In the genomic region with DNA sequence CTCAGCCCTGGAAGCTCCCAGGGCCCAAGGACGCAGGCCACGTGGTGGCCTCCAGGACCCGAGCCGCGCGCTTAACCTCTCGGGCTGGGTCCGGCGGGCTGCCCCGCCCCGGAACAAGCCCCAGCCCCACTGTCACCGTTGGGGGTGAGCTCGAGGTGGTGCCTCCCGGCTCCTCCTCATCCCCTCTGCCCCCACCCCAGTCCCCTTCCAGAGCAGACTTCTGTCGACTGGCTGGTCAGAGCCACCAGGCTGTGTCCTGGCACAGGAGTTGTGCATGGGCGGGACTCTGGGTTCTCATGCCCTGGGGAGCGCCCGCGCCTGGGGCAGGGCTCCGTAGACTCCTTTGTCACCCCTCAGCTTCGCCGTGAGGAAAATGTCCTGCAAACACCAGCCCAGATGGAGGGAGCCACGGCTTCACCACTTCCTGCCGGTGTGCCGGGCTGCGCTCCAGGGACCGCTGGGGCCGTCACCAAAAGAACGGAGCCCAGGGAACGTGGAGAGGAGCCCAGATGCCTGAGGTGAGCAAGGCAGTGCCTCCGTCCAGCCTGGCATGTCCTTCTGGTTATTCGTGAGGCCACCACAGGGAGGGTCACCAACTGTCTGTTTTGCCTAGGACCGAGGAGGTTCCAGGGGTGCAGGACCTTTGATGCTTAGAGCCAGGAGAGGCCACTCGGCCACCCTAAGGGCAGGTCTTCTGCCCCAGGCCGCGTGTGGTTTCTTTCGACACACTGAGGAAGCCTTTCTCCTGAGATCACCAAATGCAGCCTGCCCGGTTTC, we compare ENCODE assay signal across 1 cellular context.
A peak's percentile ranks its signal among the peaks of the same experiment; 100 is the strongest.
TF ChIP-seq lines count a peak whose summit lies in the region.

No MANE protein-coding gene starts in this region.

TF ChIP-seq in HepG2, 621 proteins besides CTCF, POLR2A, EP300 and RAD21 (continued from another document and continues in another):
- TF ChIP-seq, protein P1, sequence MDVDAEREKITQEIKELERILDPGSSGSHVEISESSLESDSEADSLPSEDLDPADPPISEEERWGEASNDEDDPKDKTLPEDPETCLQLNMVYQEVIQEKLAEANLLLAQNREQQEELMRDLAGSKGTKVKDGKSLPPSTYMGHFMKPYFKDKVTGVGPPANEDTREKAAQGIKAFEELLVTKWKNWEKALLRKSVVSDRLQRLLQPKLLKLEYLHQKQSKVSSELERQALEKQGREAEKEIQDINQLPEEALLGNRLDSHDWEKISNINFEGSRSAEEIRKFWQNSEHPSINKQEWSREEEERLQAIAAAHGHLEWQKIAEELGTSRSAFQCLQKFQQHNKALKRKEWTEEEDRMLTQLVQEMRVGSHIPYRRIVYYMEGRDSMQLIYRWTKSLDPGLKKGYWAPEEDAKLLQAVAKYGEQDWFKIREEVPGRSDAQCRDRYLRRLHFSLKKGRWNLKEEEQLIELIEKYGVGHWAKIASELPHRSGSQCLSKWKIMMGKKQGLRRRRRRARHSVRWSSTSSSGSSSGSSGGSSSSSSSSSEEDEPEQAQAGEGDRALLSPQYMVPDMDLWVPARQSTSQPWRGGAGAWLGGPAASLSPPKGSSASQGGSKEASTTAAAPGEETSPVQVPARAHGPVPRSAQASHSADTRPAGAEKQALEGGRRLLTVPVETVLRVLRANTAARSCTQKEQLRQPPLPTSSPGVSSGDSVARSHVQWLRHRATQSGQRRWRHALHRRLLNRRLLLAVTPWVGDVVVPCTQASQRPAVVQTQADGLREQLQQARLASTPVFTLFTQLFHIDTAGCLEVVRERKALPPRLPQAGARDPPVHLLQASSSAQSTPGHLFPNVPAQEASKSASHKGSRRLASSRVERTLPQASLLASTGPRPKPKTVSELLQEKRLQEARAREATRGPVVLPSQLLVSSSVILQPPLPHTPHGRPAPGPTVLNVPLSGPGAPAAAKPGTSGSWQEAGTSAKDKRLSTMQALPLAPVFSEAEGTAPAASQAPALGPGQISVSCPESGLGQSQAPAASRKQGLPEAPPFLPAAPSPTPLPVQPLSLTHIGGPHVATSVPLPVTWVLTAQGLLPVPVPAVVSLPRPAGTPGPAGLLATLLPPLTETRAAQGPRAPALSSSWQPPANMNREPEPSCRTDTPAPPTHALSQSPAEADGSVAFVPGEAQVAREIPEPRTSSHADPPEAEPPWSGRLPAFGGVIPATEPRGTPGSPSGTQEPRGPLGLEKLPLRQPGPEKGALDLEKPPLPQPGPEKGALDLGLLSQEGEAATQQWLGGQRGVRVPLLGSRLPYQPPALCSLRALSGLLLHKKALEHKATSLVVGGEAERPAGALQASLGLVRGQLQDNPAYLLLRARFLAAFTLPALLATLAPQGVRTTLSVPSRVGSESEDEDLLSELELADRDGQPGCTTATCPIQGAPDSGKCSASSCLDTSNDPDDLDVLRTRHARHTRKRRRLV (CRISPR knock-in tag; IDR thresholded peaks at IDR 0.05): no peak
- TF ChIP-seq SAFB2 (CRISPR knock-in tag; IDR thresholded peaks at IDR 0.05; ENCODE audit: borderline replicate concordance, low read depth): no peak
- no peak for TF ChIP-seq NPAS2 (CRISPR knock-in tag; IDR thresholded peaks at IDR 0.05; ENCODE audit: borderline replicate concordance)
- no peak for TF ChIP-seq REXO4 (CRISPR knock-in tag; IDR thresholded peaks at IDR 0.05; ENCODE audit: borderline replicate concordance)
- peak; percentile 62; the same call in 1 of the 2 replicates for TF ChIP-seq POLR2G (IDR thresholded peaks at IDR 0.05; ENCODE audit: low read depth, low read length)
- TF ChIP-seq, protein P2, sequence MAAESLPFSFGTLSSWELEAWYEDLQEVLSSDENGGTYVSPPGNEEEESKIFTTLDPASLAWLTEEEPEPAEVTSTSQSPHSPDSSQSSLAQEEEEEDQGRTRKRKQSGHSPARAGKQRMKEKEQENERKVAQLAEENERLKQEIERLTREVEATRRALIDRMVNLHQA (CRISPR knock-in tag; IDR thresholded peaks at IDR 0.05): no peak
- TF ChIP-seq GPN1 (CRISPR knock-in tag; IDR thresholded peaks at IDR 0.05; ENCODE audit: borderline replicate concordance): no peak
- TF ChIP-seq SNAI1 (CRISPR knock-in tag; IDR thresholded peaks at IDR 0.05; ENCODE audit: borderline replicate concordance): no peak
- TF ChIP-seq BORCS8-MEF2B (CRISPR knock-in tag; IDR thresholded peaks at IDR 0.05): no peak
- TF ChIP-seq, protein P3, sequence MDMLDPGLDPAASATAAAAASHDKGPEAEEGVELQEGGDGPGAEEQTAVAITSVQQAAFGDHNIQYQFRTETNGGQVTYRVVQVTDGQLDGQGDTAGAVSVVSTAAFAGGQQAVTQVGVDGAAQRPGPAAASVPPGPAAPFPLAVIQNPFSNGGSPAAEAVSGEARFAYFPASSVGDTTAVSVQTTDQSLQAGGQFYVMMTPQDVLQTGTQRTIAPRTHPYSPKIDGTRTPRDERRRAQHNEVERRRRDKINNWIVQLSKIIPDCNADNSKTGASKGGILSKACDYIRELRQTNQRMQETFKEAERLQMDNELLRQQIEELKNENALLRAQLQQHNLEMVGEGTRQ (IDR thresholded peaks at IDR 0.05; ENCODE audit: low read depth, low read length): peak; percentile 46; the same call in 1 of the 2 replicates
- TF ChIP-seq, protein P3 (CRISPR knock-in tag; IDR thresholded peaks at IDR 0.05; ENCODE audit: borderline replicate concordance): peak; percentile 54; the same call in 1 of the 2 replicates
- TF ChIP-seq, protein P4, sequence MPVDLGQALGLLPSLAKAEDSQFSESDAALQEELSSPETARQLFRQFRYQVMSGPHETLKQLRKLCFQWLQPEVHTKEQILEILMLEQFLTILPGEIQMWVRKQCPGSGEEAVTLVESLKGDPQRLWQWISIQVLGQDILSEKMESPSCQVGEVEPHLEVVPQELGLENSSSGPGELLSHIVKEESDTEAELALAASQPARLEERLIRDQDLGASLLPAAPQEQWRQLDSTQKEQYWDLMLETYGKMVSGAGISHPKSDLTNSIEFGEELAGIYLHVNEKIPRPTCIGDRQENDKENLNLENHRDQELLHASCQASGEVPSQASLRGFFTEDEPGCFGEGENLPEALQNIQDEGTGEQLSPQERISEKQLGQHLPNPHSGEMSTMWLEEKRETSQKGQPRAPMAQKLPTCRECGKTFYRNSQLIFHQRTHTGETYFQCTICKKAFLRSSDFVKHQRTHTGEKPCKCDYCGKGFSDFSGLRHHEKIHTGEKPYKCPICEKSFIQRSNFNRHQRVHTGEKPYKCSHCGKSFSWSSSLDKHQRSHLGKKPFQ (CRISPR knock-in tag; IDR thresholded peaks at IDR 0.05; ENCODE audit: insufficient replicate concordance): no peak
- TF ChIP-seq, protein P5, sequence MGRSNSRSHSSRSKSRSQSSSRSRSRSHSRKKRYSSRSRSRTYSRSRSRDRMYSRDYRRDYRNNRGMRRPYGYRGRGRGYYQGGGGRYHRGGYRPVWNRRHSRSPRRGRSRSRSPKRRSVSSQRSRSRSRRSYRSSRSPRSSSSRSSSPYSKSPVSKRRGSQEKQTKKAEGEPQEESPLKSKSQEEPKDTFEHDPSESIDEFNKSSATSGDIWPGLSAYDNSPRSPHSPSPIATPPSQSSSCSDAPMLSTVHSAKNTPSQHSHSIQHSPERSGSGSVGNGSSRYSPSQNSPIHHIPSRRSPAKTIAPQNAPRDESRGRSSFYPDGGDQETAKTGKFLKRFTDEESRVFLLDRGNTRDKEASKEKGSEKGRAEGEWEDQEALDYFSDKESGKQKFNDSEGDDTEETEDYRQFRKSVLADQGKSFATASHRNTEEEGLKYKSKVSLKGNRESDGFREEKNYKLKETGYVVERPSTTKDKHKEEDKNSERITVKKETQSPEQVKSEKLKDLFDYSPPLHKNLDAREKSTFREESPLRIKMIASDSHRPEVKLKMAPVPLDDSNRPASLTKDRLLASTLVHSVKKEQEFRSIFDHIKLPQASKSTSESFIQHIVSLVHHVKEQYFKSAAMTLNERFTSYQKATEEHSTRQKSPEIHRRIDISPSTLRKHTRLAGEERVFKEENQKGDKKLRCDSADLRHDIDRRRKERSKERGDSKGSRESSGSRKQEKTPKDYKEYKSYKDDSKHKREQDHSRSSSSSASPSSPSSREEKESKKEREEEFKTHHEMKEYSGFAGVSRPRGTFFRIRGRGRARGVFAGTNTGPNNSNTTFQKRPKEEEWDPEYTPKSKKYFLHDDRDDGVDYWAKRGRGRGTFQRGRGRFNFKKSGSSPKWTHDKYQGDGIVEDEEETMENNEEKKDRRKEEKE (IDR thresholded peaks at IDR 0.05): no peak
- peak; percentile 67; the same call in 1 of the 2 replicates for TF ChIP-seq ZNF205 (CRISPR knock-in tag; IDR thresholded peaks at IDR 0.05)
- peak; percentile 68; the same call in 1 of the 2 replicates for TF ChIP-seq ZNF160 (CRISPR knock-in tag; IDR thresholded peaks at IDR 0.05)
- TF ChIP-seq, protein P6, sequence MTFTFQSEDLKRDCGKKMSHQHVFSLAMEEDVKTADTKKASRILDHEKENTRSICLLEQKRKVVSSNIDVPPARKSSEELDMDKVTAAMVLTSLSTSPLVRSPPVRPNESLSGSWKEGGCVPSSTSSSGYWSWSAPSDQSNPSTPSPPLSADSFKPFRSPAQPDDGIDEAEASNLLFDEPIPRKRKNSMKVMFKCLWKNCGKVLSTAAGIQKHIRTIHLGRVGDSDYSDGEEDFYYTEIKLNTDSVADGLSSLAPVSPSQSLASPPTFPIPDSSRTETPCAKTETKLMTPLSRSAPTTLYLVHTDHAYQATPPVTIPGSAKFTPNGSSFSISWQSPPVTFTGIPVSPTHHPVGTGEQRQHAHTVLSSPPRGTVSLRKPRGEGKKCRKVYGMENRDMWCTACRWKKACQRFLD (CRISPR knock-in tag; IDR thresholded peaks at IDR 0.05; ENCODE audit: borderline replicate concordance): 0 out of 2 replicates have a peak, but pooled peaks have one; percentile 18
- no peak for TF ChIP-seq ZNF207 (IDR thresholded peaks at IDR 0.05; ENCODE audit: borderline replicate concordance)
- no peak for TF ChIP-seq KLF11 (CRISPR knock-in tag; IDR thresholded peaks at IDR 0.05)
- no peak for TF ChIP-seq ZFP90 (CRISPR knock-in tag; IDR thresholded peaks at IDR 0.05; ENCODE audit: borderline replicate concordance)
- no peak for TF ChIP-seq U2AF1 (optimal IDR thresholded peaks at IDR 0.05; ENCODE audit: low read depth, low read length)
- TF ChIP-seq, protein P7, sequence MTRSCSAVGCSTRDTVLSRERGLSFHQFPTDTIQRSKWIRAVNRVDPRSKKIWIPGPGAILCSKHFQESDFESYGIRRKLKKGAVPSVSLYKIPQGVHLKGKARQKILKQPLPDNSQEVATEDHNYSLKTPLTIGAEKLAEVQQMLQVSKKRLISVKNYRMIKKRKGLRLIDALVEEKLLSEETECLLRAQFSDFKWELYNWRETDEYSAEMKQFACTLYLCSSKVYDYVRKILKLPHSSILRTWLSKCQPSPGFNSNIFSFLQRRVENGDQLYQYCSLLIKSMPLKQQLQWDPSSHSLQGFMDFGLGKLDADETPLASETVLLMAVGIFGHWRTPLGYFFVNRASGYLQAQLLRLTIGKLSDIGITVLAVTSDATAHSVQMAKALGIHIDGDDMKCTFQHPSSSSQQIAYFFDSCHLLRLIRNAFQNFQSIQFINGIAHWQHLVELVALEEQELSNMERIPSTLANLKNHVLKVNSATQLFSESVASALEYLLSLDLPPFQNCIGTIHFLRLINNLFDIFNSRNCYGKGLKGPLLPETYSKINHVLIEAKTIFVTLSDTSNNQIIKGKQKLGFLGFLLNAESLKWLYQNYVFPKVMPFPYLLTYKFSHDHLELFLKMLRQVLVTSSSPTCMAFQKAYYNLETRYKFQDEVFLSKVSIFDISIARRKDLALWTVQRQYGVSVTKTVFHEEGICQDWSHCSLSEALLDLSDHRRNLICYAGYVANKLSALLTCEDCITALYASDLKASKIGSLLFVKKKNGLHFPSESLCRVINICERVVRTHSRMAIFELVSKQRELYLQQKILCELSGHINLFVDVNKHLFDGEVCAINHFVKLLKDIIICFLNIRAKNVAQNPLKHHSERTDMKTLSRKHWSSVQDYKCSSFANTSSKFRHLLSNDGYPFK (CRISPR knock-in tag; IDR thresholded peaks at IDR 0.05; ENCODE audit: borderline replicate concordance): no peak
- peak; percentile 75 for TF ChIP-seq KAT8 (CRISPR knock-in tag; IDR thresholded peaks at IDR 0.05)
- TF ChIP-seq, protein P8, sequence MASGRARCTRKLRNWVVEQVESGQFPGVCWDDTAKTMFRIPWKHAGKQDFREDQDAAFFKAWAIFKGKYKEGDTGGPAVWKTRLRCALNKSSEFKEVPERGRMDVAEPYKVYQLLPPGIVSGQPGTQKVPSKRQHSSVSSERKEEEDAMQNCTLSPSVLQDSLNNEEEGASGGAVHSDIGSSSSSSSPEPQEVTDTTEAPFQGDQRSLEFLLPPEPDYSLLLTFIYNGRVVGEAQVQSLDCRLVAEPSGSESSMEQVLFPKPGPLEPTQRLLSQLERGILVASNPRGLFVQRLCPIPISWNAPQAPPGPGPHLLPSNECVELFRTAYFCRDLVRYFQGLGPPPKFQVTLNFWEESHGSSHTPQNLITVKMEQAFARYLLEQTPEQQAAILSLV (CRISPR knock-in tag; IDR thresholded peaks at IDR 0.05; ENCODE audit: borderline replicate concordance): no peak
